Comparison of ENCODE assay signal across 2 cellular contexts in genomic region chr19:6133231-6133630, GRCh38.
A peak's percentile ranks its signal among the peaks of the same experiment; 100 is the strongest.
TF ChIP-seq lines count a peak whose summit lies in the region.

No MANE protein-coding gene starts in this region.

TF ChIP-seq in GM12891, 5 proteins besides CTCF, POLR2A, EP300 and RAD21 (continued from another document):
- TF ChIP-seq TAF1 (IDR thresholded peaks at IDR 0.05; ENCODE audit: low read depth, low read length) (no peak), SPI1 (IDR thresholded peaks at IDR 0.05; ENCODE audit: low read depth, low read length) (no peak)

TF ChIP-seq in GM12878, 131 proteins besides CTCF, POLR2A, EP300 and RAD21:
- TF ChIP-seq BCL3 (IDR thresholded peaks at IDR 0.05; ENCODE audit: borderline replicate concordance, insufficient read depth, low read depth, low read length, poor library complexity, severe bottlenecking) (peak; percentile 68), POLR2AphosphoS2 (IDR thresholded peaks at IDR 0.05; ENCODE audit: low read depth, low read length) (no peak)
